Comparison of ENCODE assay signal across 11 cellular contexts in the genomic region with DNA sequence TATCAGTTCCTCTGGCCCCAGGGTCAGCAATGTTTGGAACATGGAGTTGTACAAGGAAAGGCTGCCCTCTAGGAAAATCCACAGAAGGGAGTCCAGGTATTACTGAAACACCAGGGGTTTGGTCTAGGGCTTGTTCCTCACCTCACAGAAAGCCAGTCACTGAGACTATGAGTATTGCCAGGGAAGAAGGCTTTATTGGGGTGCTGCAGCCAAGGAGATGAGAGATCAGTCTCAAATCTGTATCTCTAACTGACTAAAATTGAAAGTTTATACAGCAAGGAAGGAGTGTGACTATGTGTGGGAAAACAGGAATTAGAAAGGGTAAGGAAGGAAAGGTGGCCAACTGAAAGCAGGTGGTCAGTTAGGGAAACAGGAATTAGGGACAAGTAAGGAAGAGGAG.
"Had no signal": no experiment of that assay in that cellular context is flagged by ENCODE, and none has a peak within 500 bp of the region (broad histone marks: within the 10 kb centered on the region; RNA-seq: fewer than 3 reads in every experiment).

No MANE protein-coding gene starts in this region.

- H3K4me3 Mint-ChIP-seq: GM23338, H9, HFFc6 had no signal

- H3K36me3 ChIP-seq: HAP-1 had no signal

- H3K27ac Mint-ChIP-seq: GM23338, H9, HFFc6 had no signal

- DNase-seq: GM23248, GOT3, H7, H9, HCEC 1CT, HFFc6 had no signal

- H3K4me3 ChIP-seq: GM23248, GM23338, HAP-1 had no signal

- H3K9ac ChIP-seq: GM23248 had no signal

- H3K4me2 ChIP-seq: GM23338 had no signal

- H3K27ac ChIP-seq: GM23248 had no signal

- H2AFZ ChIP-seq: GM23248, GM23338 had no signal

- ATAC-seq: GM23338, HCT116 had no signal

- H3K4me1 Mint-ChIP-seq: GM23338, H9 had no signal

- FAIRE-seq: H1, H54 had no signal
